In genomic region chr4:108787106-108787505, GRCh38 we compare ENCODE assay signal across 9 cellular contexts. TPM values are rescaled to one million over a fixed set of nuclear protein-coding genes. Genes with fewer than 3 reads are reported as not detected.
"Had no signal": no experiment of that assay in that cellular context is flagged by ENCODE, and none has a peak within 500 bp of the region (broad histone marks: within the 10 kb centered on the region; RNA-seq: fewer than 3 reads in every experiment).

No MANE protein-coding gene starts in this region.

- H3K4me3 ChIP-seq: GM12878 had no signal

- ATAC-seq: GM12878 had no signal

- DNase-seq: GDM1, GF-D8 had no signal

- FAIRE-seq: G401.6, GM12878, GM12891, GM12892, GM18507, GM19239 had no signal

RNA-seq across cellular contexts. Expression of gene ETNPPL, which starts 24.3 kb away (rescaled TPM):
- total RNA-seq: G401, GM12878 had no signal
- polyA plus RNA-seq: GM12878 had no signal
